28 cellular contexts compared by ENCODE assay signal in the genomic region with DNA sequence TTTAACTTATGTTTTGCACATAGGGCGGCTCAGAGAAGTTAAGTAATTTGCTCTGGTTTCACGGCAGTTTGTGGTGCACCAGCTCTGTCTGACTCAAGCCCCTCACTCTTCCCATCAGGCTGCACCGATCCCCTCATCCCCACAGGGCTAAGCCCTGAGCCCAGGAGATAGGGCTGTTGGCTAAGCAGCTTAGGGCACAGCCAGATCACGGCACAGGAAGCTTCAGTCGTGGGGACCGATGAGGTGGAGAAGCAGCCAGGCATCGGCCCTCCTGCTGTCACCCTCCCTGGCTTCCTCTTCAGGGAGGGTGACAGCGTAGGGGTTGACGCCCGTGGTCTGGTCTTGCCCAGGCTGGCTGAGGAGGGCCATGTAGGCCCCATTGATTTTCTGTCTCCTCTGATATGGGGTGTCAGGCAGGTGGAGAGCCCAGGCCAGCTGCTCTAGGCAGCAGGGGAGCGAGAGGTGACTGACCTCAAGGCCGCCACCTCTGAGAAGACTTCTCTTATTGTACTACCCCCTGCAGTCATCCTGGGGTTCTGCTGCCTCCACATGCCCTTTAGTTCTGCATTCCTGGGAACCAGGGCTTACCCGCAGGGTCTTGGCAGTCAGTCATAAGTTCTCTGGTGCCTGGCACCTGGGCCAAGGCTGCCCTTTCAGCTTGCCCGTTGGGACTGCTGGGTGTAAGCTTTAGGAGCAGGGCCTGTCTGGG.
DNase-seq lines count a peak whose midpoint lies in the region; ATAC-seq, FAIRE-seq and TF ChIP-seq lines count a peak whose summit lies in the region.
"Had no signal": no experiment of that assay in that cellular context is flagged by ENCODE, and none has a peak within 500 bp of the region (broad histone marks: within the 10 kb centered on the region; RNA-seq: fewer than 3 reads in every experiment).

No MANE protein-coding gene starts in this region.

- H3K4me3 ChIP-seq in BLaER1 (no peak overlapping the region), pancreas (no peak overlapping the region)
- H3K4me3 ChIP-seq: breast epithelium, sigmoid colon, SJCRH30 had no signal

- H3K4me1 ChIP-seq in BLaER1, result peaks cover 60% of the 10 kb centered on the region
- H3K4me1 ChIP-seq in pancreas, result no peaks in the 10 kb centered on the region
- H3K4me1 ChIP-seq: breast epithelium, sigmoid colon had no signal

- TF ChIP-seq CTCF in pancreas (IDR thresholded peaks at IDR 0.05), result no peak

- intact Hi-C loops in pancreas (cut with DNase I), result no loop called here

- H3K27ac ChIP-seq in BLaER1 (peak overlapping the region; percentile 48), pancreas (peak overlapping the region in 1 of 4 donors; percentile 23)
- H3K27ac ChIP-seq: breast epithelium, C4-2B, HL-60, sigmoid colon, SJCRH30 had no signal

- ATAC-seq in pancreas (peak; percentile 19 to 54 (median 46)), HG02759 (IDR thresholded peaks at IDR 0.05; ENCODE audit: unreplicated experiment) (no peak)
- ATAC-seq in activated T-cell treated with anti-CD3 and anti-CD28 coated beads, Interleukin-2, amount 50 U/mL, for 72 hours (replicated peaks in 1 of 2), result no peak

- no peaks in the 10 kb centered on the region for H3K36me3 Mint-ChIP-seq in activated T-cell treated with anti-CD3 and anti-CD28 coated beads, Interleukin-2, amount 50 U/mL, for 72 hours (ENCODE audit: insufficient read depth in 2 of 2)
- H3K36me3 Mint-ChIP-seq: activated naive CD8-positive, alpha-beta T cell had no signal

- no peaks in the 10 kb centered on the region for H3K9me3 Mint-ChIP-seq in activated T-cell treated with anti-CD3 and anti-CD28 coated beads, Interleukin-2, amount 50 U/mL, for 72 hours

- no peak overlapping the region for H3K9ac ChIP-seq in BLaER1

- WGBS in pancreas, 2 donors, result 65 to 71% methylated on average over 14 of the region's 14 CpGs

- H3K27me3 Mint-ChIP-seq in activated T-cell treated with anti-CD3 and anti-CD28 coated beads, Interleukin-2, amount 50 U/mL, for 72 hours (ENCODE audit: low read depth), result no peaks in the 10 kb centered on the region
- H3K27me3 Mint-ChIP-seq: activated naive CD8-positive, alpha-beta T cell had no signal

- H3K4me3 Mint-ChIP-seq in activated T-cell treated with anti-CD3 and anti-CD28 coated beads, Interleukin-2, amount 50 U/mL, for 72 hours, result no peak overlapping the region
- H3K4me3 Mint-ChIP-seq: activated naive CD8-positive, alpha-beta T cell had no signal

- H4K20me1 ChIP-seq in BLaER1, result no peaks in the 10 kb centered on the region

- FAIRE-seq in pancreas (lab: Jason Lieb, UNC), result no peak
- FAIRE-seq: G401.6, H54, keratinocyte had no signal

- no peak overlapping the region for H3K27ac Mint-ChIP-seq in activated T-cell treated with anti-CD3 and anti-CD28 coated beads, Interleukin-2, amount 50 U/mL, for 72 hours
- H3K27ac Mint-ChIP-seq: activated naive CD8-positive, alpha-beta T cell had no signal

- H3K4me2 ChIP-seq in BLaER1, result peak overlapping the region; percentile 50

- H3K4me1 Mint-ChIP-seq in activated T-cell treated with anti-CD3 and anti-CD28 coated beads, Interleukin-2, amount 50 U/mL, for 72 hours (ENCODE audit: low read depth), result no peaks in the 10 kb centered on the region

- DNase-seq in D341Med (ENCODE audit: low spot score) (peak; percentile 77), glomerular visceral epithelial cell (ENCODE audit: extremely low spot score) (peak; percentile 13), pancreas (peak in 2 of 6 donors; percentile 31 to 51), HuH-7 (ENCODE audit: low spot score) (no peak)
- DNase-seq in activated T-cell treated with anti-CD3 and anti-CD28 coated beads, Interleukin-2, amount 50 U/mL, for 72 hours, result no peak
- DNase-seq: activated CD4-positive, alpha-beta T cell treated with anti-CD3 and anti-CD28 coated beads, Interleukin-2, amount 50 U/mL, for 1 hour; activated CD4-positive, CD25-positive, alpha-beta regulatory T cell; activated effector memory CD4-positive, alpha-beta T cell treated with anti-CD3 and anti-CD28 coated beads, Interleukin-2, amount 50 U/mL, for 16 hours; activated T-cell treated with anti-CD3 and anti-CD28 coated beads, Interleukin-2, amount 50 U/mL, for 1 hour; Caco-2; NCI-H1417 treated with DMSO at 0.1 percent for 48 hours; NCI-H345; NCI-H748 treated with DMSO at 0.1 percent for 48 hours; sigmoid colon; SJCRH30; stimulated activated CD4-positive, alpha-beta T cell treated with anti-CD3 and anti-CD28 coated beads, Interleukin-4, amount 100 ng/mL, for 24 hours; SW 1271; T-helper 9 cell; trophoblast cell had no signal

- H3K9me3 ChIP-seq in BLaER1 (peaks cover 8% of the 10 kb centered on the region; the same call in 1 of the 2 replicates), pancreas (no peaks in the 10 kb centered on the region)
- H3K9me3 ChIP-seq: breast epithelium, Caco-2, sigmoid colon, SJCRH30 had no signal

- H3K36me3 ChIP-seq in BLaER1, result peaks cover 5% of the 10 kb centered on the region; the same call in 1 of the 2 replicates
- H3K36me3 ChIP-seq in pancreas, result no peaks in the 10 kb centered on the region
- H3K36me3 ChIP-seq: breast epithelium, sigmoid colon had no signal

- H3K27me3 ChIP-seq in BLaER1 (no peaks in the 10 kb centered on the region), pancreas (no peaks in the 10 kb centered on the region)
- H3K27me3 ChIP-seq: breast epithelium, sigmoid colon, SJCRH30 had no signal

Comparison
In these comparisons a context has a peak if more than half of its experiments do, and no peak if none do; other contexts are left out.
1. DNase-seq: peak in D341Med (single experiment) and glomerular visceral epithelial cell (single experiment); none in HuH-7 (single experiment) and activated T-cell treated with anti-CD3 and anti-CD28 coated beads, Interleukin-2, amount 50 U/mL, for 72 hours (0 of 2).
2. ATAC-seq: peak in pancreas (4 of 4); none in activated T-cell treated with anti-CD3 and anti-CD28 coated beads, Interleukin-2, amount 50 U/mL, for 72 hours (0 of 2) and HG02759 (single experiment).